Comparison of ENCODE assay signal across 10 cellular contexts in the genomic region with DNA sequence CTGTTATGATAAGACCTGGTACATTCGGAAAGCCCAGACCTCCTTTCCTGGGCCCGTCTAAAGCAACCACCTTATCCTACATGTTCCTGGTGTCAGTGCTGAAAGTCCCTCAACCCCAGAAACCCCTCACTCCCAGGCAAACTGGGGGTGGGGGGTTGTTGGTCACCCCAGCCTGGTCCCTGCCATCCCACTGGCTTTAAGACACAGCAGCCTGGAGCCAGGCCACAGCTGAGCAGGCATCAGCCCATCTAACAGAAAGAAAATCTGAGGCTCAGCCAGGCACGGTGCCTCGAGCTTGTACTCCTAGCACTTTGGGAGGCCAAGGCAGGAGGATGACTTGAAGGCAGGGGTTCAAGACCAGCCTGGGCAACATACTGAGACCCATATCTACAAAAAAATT. TPM values are rescaled to one million over a fixed set of nuclear protein-coding genes. Genes with fewer than 3 reads are reported as not detected.
A peak's percentile ranks its signal among the peaks of the same experiment; 100 is the strongest.
DNase-seq lines count a peak whose midpoint lies in the region; ATAC-seq and TF ChIP-seq lines count a peak whose summit lies in the region.
"Had no signal": no experiment of that assay in that cellular context is flagged by ENCODE, and none has a peak within 500 bp of the region (broad histone marks: within the 10 kb centered on the region; RNA-seq: fewer than 3 reads in every experiment).

No MANE protein-coding gene starts in this region.

- H3K9me3 ChIP-seq in mesodermal cell (ENCODE audit: control insufficient read depth, low read length) = no peaks in the 10 kb centered on the region
- H3K9me3 ChIP-seq in upper lobe of right lung = no peaks in the 10 kb centered on the region
- H3K9me3 ChIP-seq: pancreas had no signal

- 91 to 95% methylated on average over 2 of the region's 4 CpGs for WGBS in mesodermal cell (ENCODE audit: insufficient coverage in 2 of 2), 2 experiments

- H3K4me3 Mint-ChIP-seq in activated naive CD4-positive, alpha-beta T cell treated with anti-CD3 and anti-CD28 coated beads, Interleukin-2, amount 10 ng/mL, durations not matched to agents 7 days and 5 days = peak overlapping the region; percentile 100
- H3K4me3 Mint-ChIP-seq in activated naive CD8-positive, alpha-beta T cell treated with anti-CD3 and anti-CD28 coated beads for 36 hours = peak overlapping the region; percentile 95

- H3K4me1 Mint-ChIP-seq in activated naive CD4-positive, alpha-beta T cell treated with anti-CD3 and anti-CD28 coated beads, Interleukin-2, amount 10 ng/mL, durations not matched to agents 7 days and 5 days = peaks cover 61% of the 10 kb centered on the region
- peaks cover 61% of the 10 kb centered on the region for H3K4me1 Mint-ChIP-seq in activated naive CD8-positive, alpha-beta T cell treated with anti-CD3 and anti-CD28 coated beads for 36 hours

- H3K9me3 Mint-ChIP-seq in activated naive CD4-positive, alpha-beta T cell treated with anti-CD3 and anti-CD28 coated beads, Interleukin-2, amount 10 ng/mL, durations not matched to agents 7 days and 5 days = no peaks in the 10 kb centered on the region
- H3K9me3 Mint-ChIP-seq in activated naive CD8-positive, alpha-beta T cell treated with anti-CD3 and anti-CD28 coated beads for 36 hours = peaks cover 2% of the 10 kb centered on the region

- H3K27ac ChIP-seq in mesodermal cell (ENCODE audit: low read depth, low read length, severe bottlenecking) (peak overlapping the region; percentile 51), upper lobe of right lung (peak overlapping the region; percentile 75)

- peak; percentile 37 for DNase-seq in activated naive CD4-positive, alpha-beta T cell treated with anti-CD3 and anti-CD28 coated beads, Interleukin-2, amount 10 ng/mL, durations not matched to agents 7 days and 5 days
- no peak for DNase-seq in activated naive CD4-positive, alpha-beta T cell treated with Interleukin-2 at 50 U/mL for 16 hours
- no peak for DNase-seq in activated naive CD8-positive, alpha-beta T cell treated with anti-CD3 and anti-CD28 coated beads for 36 hours
- DNase-seq in upper lobe of right lung = no peak
- no peak for DNase-seq in cortex of kidney (lab: John Stamatoyannopoulos, UW)
- DNase-seq in retina = no peak
- DNase-seq: NCI-H2227 treated with DMSO at 0.1 percent for 48 hours had no signal

- CTCF ChIA-PET in activated naive CD4-positive, alpha-beta T cell treated with anti-CD3 and anti-CD28 coated beads, Interleukin-2, amount 10 ng/mL, durations not matched to agents 7 days and 5 days (lab: Charles Lee) = interaction anchor here (12.3 kb wide), 1 partner anchor 10 kb away, joined by 160 read pairs; no protein-coding TSS in a partner anchor

- H3K27me3 Mint-ChIP-seq in activated naive CD4-positive, alpha-beta T cell treated with anti-CD3 and anti-CD28 coated beads, Interleukin-2, amount 10 ng/mL, durations not matched to agents 7 days and 5 days = peaks cover 3% of the 10 kb centered on the region
- H3K27me3 Mint-ChIP-seq in activated naive CD8-positive, alpha-beta T cell treated with anti-CD3 and anti-CD28 coated beads for 36 hours = no peaks in the 10 kb centered on the region

- no peak for ATAC-seq in upper lobe of right lung
- no peak for ATAC-seq in GM18519 (IDR thresholded peaks at IDR 0.05; ENCODE audit: low FRiP score, unreplicated experiment)

- peak overlapping the region; percentile 100 for H3K27ac Mint-ChIP-seq in activated naive CD4-positive, alpha-beta T cell treated with anti-CD3 and anti-CD28 coated beads, Interleukin-2, amount 10 ng/mL, durations not matched to agents 7 days and 5 days
- H3K27ac Mint-ChIP-seq in activated naive CD8-positive, alpha-beta T cell treated with anti-CD3 and anti-CD28 coated beads for 36 hours = peak overlapping the region; percentile 97

- H3K4me3 ChIP-seq in mesodermal cell (ENCODE audit: extremely low read depth, insufficient read depth, low read length, poor library complexity, severe bottlenecking) (no peak overlapping the region), upper lobe of right lung (peak overlapping the region; percentile 31)

- intact Hi-C loops in upper lobe of right lung (cut with DNase I) = no loop called here

- no peak for TF ChIP-seq CTCF in upper lobe of right lung (IDR thresholded peaks at IDR 0.05)

- no peaks in the 10 kb centered on the region for H3K27me3 ChIP-seq in upper lobe of right lung
- H3K27me3 ChIP-seq: pancreas had no signal

- H3K36me3 Mint-ChIP-seq in activated naive CD4-positive, alpha-beta T cell treated with anti-CD3 and anti-CD28 coated beads, Interleukin-2, amount 10 ng/mL, durations not matched to agents 7 days and 5 days = peaks cover 76% of the 10 kb centered on the region
- peaks cover 38% of the 10 kb centered on the region for H3K36me3 Mint-ChIP-seq in activated naive CD8-positive, alpha-beta T cell treated with anti-CD3 and anti-CD28 coated beads for 36 hours

- H3K36me3 ChIP-seq in mesodermal cell (ENCODE audit: control insufficient read depth, insufficient read depth, low read length) (no peaks in the 10 kb centered on the region), upper lobe of right lung (no peaks in the 10 kb centered on the region)
- H3K36me3 ChIP-seq: pancreas had no signal

- H3K4me1 ChIP-seq in mesodermal cell (ENCODE audit: control insufficient read depth, insufficient read depth, low read length, poor library complexity, severe bottlenecking) (peaks cover 38% of the 10 kb centered on the region), upper lobe of right lung (peaks cover 52% of the 10 kb centered on the region)

RNA-seq across cellular contexts. Expression of gene SELPLG, which starts 4.5 kb away (rescaled TPM):
- total RNA-seq in activated naive CD8-positive, alpha-beta T cell treated with anti-CD3 and anti-CD28 coated beads for 36 hours = 10 to 100 TPM; 22.2 to 23.0 TPM
- 1.1 TPM for polyA plus RNA-seq in mesodermal cell (2013, experiment 1 of 2)
- 0.30 TPM for polyA plus RNA-seq in mesodermal cell (2013, experiment 2 of 2)
- 31.9 TPM for total RNA-seq in upper lobe of right lung

RNA-seq across cellular contexts. Expression of gene TMEM119, which starts 31.3 kb away (rescaled TPM):
- under 1 TPM in 1 of 2 experiments, not detected in 1; 0.12 TPM for total RNA-seq in activated naive CD8-positive, alpha-beta T cell treated with anti-CD3 and anti-CD28 coated beads for 36 hours
- 6.6 TPM for polyA plus RNA-seq in mesodermal cell (2013, experiment 1 of 2)
- 6.6 TPM for polyA plus RNA-seq in mesodermal cell (2013, experiment 2 of 2)
- 43.8 TPM for total RNA-seq in upper lobe of right lung

Comparison
In these comparisons a context has a peak if more than half of its experiments do, and no peak if none do; other contexts are left out.
1. RNA of gene TMEM119, which starts 31.3 kb away (total RNA-seq): 43.8 TPM in upper lobe of right lung (single experiment); 0.12 TPM in activated naive CD8-positive, alpha-beta T cell treated with anti-CD3 and anti-CD28 coated beads for 36 hours; every median in the first group is over 10 times any median in the second.